ENCODE assay signal across 13 cellular contexts in the genomic region with DNA sequence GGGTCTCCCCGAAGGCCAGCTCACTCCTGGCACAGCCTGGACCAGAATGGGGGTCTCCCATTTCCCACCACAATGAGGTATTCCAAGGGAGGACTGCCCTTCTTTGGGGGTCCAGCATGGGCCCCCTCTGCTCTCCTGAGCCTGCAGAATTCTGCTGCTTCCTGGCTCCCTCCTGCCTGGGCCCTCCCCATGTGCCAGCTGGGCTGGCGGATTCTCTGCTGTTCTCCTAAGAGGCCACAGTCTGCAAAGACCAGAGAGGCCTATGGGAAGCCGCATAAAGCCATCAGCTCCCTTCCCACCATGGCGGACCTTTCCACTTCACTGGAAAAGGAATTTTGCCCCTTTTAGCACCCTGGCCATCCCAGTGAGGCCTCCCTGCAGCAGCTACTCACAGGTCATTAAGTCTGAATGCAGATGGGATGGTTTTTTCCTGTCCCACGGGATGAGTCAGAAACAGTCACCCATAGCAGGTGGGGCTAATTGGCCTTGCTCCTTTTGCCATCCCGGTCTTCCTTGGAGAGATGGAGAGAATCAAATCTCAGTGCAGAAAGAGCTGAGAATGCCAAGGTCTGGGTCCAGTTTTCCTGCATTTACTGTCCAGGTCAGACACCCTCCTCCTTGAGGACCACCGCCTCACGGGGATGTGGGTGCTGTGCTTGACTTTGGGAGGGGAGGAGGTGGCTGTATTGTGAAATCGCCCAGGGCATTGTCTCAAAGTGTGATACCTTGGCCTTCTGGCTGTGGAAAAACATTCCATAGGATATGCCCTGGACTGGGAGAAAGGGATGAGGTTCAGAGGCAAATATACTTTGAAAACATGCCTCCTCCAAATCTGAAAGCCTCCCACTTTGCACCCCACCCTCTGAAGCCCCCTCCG. TPM values are rescaled to one million over a fixed set of nuclear protein-coding genes. Genes with fewer than 3 reads are reported as not detected.
DNase-seq lines count a peak whose midpoint lies in the region; ATAC-seq, FAIRE-seq and TF ChIP-seq lines count a peak whose summit lies in the region.
"Had no signal": no experiment of that assay in that cellular context is flagged by ENCODE, and none has a peak within 500 bp of the region (broad histone marks: within the 10 kb centered on the region; RNA-seq: fewer than 3 reads in every experiment).

No MANE protein-coding gene starts in this region.

- H3K36me3 ChIP-seq in ES-I3 (ENCODE audit: insufficient read depth, low read length) (no peaks in the 10 kb centered on the region), bronchial epithelial cell (ENCODE audit: control insufficient read depth, insufficient read depth, low read length) (no peaks in the 10 kb centered on the region)

- peaks cover 66% of the 10 kb centered on the region for H3K4me1 ChIP-seq in ES-I3 (ENCODE audit: insufficient read depth, low read length)

- no peaks in the 10 kb centered on the region for H3K9me3 Mint-ChIP-seq in nephron progenitor cell
- no peaks in the 10 kb centered on the region for H3K9me3 Mint-ChIP-seq in activated CD4-positive, alpha-beta memory T cell treated with anti-CD3 and anti-CD28 coated beads, Interleukin-2, amount 10 ng/mL, durations not matched to agents 7 days and 5 days
- H3K9me3 Mint-ChIP-seq: activated T-cell treated with anti-CD3 and anti-CD28 coated beads, Interleukin-2, amount 50 U/mL, for 24 hours; natural killer cell treated with Interleukin-12 subunit alpha and Interleukin-12 subunit beta and Interleukin-15 and Interleukin-18, amount 100 ng/mL, for 72 hours had no signal

- TF ChIP-seq CTCF in bronchial epithelial cell (IDR thresholded peaks at IDR 0.05; ENCODE audit: insufficient read depth, low read length, severe bottlenecking) (no peak), nephron progenitor cell (IDR thresholded peaks at IDR 0.05) (no peak)

- H3K9ac ChIP-seq in ES-I3 (ENCODE audit: low read depth, low read length): 0 out of 2 replicates have a peak overlapping the region, but pooled peaks have one; percentile 2

- H3K9me3 ChIP-seq in ES-I3 (ENCODE audit: control insufficient read depth, insufficient read depth, low read length): no peaks in the 10 kb centered on the region

- no peak overlapping the region for H3K4me3 ChIP-seq in bronchial epithelial cell (ENCODE audit: low read depth, low read length)

- DNase-seq in NCI-H146 (lab: John Stamatoyannopoulos, UW) (peak; percentile 51), bronchial epithelial cell (ENCODE audit: low read depth) (peak; percentile 73), nephron progenitor cell (peak; percentile 42), HuH-7 (ENCODE audit: low spot score) (no peak), hippocampal formation (lab: John Stamatoyannopoulos, UW) (no peak)
- no peak for DNase-seq in activated CD4-positive, alpha-beta memory T cell treated with anti-CD3 and anti-CD28 coated beads, Interleukin-2, amount 10 ng/mL, durations not matched to agents 7 days and 5 days
- DNase-seq: activated T-cell treated with anti-CD3 and anti-CD28 coated beads, Interleukin-2, amount 50 U/mL, for 24 hours; GF-D8 had no signal

- peak overlapping the region; percentile 55 for H3K4me3 Mint-ChIP-seq in nephron progenitor cell
- no peak overlapping the region for H3K4me3 Mint-ChIP-seq in activated CD4-positive, alpha-beta memory T cell treated with anti-CD3 and anti-CD28 coated beads, Interleukin-2, amount 10 ng/mL, durations not matched to agents 7 days and 5 days
- H3K4me3 Mint-ChIP-seq: activated T-cell treated with anti-CD3 and anti-CD28 coated beads, Interleukin-2, amount 50 U/mL, for 24 hours; natural killer cell treated with Interleukin-12 subunit alpha and Interleukin-12 subunit beta and Interleukin-15 and Interleukin-18, amount 100 ng/mL, for 72 hours had no signal

- H3K4me1 Mint-ChIP-seq in nephron progenitor cell: peaks cover 73% of the 10 kb centered on the region
- no peaks in the 10 kb centered on the region for H3K4me1 Mint-ChIP-seq in activated CD4-positive, alpha-beta memory T cell treated with anti-CD3 and anti-CD28 coated beads, Interleukin-2, amount 10 ng/mL, durations not matched to agents 7 days and 5 days

- no peak for FAIRE-seq in bronchial epithelial cell (lab: Jason Lieb, UNC)
- FAIRE-seq: colon had no signal

- H3K27ac Mint-ChIP-seq in nephron progenitor cell: peak overlapping the region; percentile 94
- H3K27ac Mint-ChIP-seq in activated CD4-positive, alpha-beta memory T cell treated with anti-CD3 and anti-CD28 coated beads, Interleukin-2, amount 10 ng/mL, durations not matched to agents 7 days and 5 days: no peak overlapping the region
- H3K27ac Mint-ChIP-seq: activated T-cell treated with anti-CD3 and anti-CD28 coated beads, Interleukin-2, amount 50 U/mL, for 24 hours; natural killer cell treated with Interleukin-12 subunit alpha and Interleukin-12 subunit beta and Interleukin-15 and Interleukin-18, amount 100 ng/mL, for 72 hours had no signal

- POLR2A ChIA-PET in activated CD4-positive, alpha-beta memory T cell treated with anti-CD3 and anti-CD28 coated beads, Interleukin-2, amount 10 ng/mL, durations not matched to agents 7 days and 5 days (lab: Charles Lee): no interaction called here

- CTCF ChIA-PET in activated CD4-positive, alpha-beta memory T cell treated with anti-CD3 and anti-CD28 coated beads, Interleukin-2, amount 10 ng/mL, durations not matched to agents 7 days and 5 days (lab: Charles Lee): interaction anchor here (1.2 kb wide), 1 partner anchor 19 kb away, joined by 4 read pairs; no protein-coding TSS in a partner anchor

- H3K27me3 Mint-ChIP-seq in nephron progenitor cell (ENCODE audit: low read depth, poor library complexity): peaks cover 4% of the 10 kb centered on the region
- peaks cover 17% of the 10 kb centered on the region for H3K27me3 Mint-ChIP-seq in activated CD4-positive, alpha-beta memory T cell treated with anti-CD3 and anti-CD28 coated beads, Interleukin-2, amount 10 ng/mL, durations not matched to agents 7 days and 5 days
- H3K27me3 Mint-ChIP-seq: activated T-cell treated with anti-CD3 and anti-CD28 coated beads, Interleukin-2, amount 50 U/mL, for 24 hours had no signal

- no peaks in the 10 kb centered on the region for H3K27me3 ChIP-seq in bronchial epithelial cell (ENCODE audit: control insufficient read depth, insufficient read depth, low read length)

- ATAC-seq in GM18907 (IDR thresholded peaks at IDR 0.05; ENCODE audit: unreplicated experiment): no peak
- ATAC-seq: natural killer cell treated with Interleukin-12 subunit alpha and Interleukin-12 subunit beta and Interleukin-15 and Interleukin-18, amount 100 ng/mL, for 72 hours had no signal

- no peaks in the 10 kb centered on the region for H3K36me3 Mint-ChIP-seq in nephron progenitor cell (ENCODE audit: low read depth)
- H3K36me3 Mint-ChIP-seq in activated CD4-positive, alpha-beta memory T cell treated with anti-CD3 and anti-CD28 coated beads, Interleukin-2, amount 10 ng/mL, durations not matched to agents 7 days and 5 days (ENCODE audit: low read depth): no peaks in the 10 kb centered on the region
- H3K36me3 Mint-ChIP-seq: natural killer cell treated with Interleukin-12 subunit alpha and Interleukin-12 subunit beta and Interleukin-15 and Interleukin-18, amount 100 ng/mL, for 72 hours had no signal

RNA-seq across cellular contexts. Expression of a gene that starts 23.2 kb away (rescaled TPM):
- total RNA-seq in bronchial epithelial cell: not detected in 2 replicates
- total RNA-seq in activated CD4-positive, alpha-beta memory T cell treated with anti-CD3 and anti-CD28 coated beads, Interleukin-2, amount 10 ng/mL, durations not matched to agents 7 days and 5 days: not detected
- total RNA-seq: natural killer cell treated with Interleukin-12 subunit alpha and Interleukin-12 subunit beta and Interleukin-15 and Interleukin-18, amount 100 ng/mL, for 72 hours; subcutaneous adipose tissue had no signal

RNA-seq across cellular contexts. Expression of a gene that starts 24.9 kb away (rescaled TPM):
- total RNA-seq in bronchial epithelial cell: under 0.01 TPM in 1 of 2 replicates, not detected in the other
- total RNA-seq in activated CD4-positive, alpha-beta memory T cell treated with anti-CD3 and anti-CD28 coated beads, Interleukin-2, amount 10 ng/mL, durations not matched to agents 7 days and 5 days: under 1 TPM in 1 of 2 experiments, not detected in 1; 0.40 TPM
- total RNA-seq: natural killer cell treated with Interleukin-12 subunit alpha and Interleukin-12 subunit beta and Interleukin-15 and Interleukin-18, amount 100 ng/mL, for 72 hours had no signal

RNA-seq across cellular contexts. Expression of a gene that starts 34.1 kb away (rescaled TPM):
- total RNA-seq in bronchial epithelial cell: 0.79 and 1.7 TPM in 2 replicates
- not detected for total RNA-seq in activated CD4-positive, alpha-beta memory T cell treated with anti-CD3 and anti-CD28 coated beads, Interleukin-2, amount 10 ng/mL, durations not matched to agents 7 days and 5 days

Comparison
In these comparisons a context has a peak if more than half of its experiments do, and no peak if none do; other contexts are left out.
1. DNase-seq: peak in NCI-H146 (single experiment), bronchial epithelial cell (single experiment) and nephron progenitor cell (single experiment); none in HuH-7 (single experiment), activated CD4-positive, alpha-beta memory T cell treated with anti-CD3 and anti-CD28 coated beads, Interleukin-2, amount 10 ng/mL, durations not matched to agents 7 days and 5 days (single experiment) and hippocampal formation (0 of 2).